1 cellular context compared by ENCODE assay signal in genomic region chr11:111081021-111081511, GRCh38.
TF ChIP-seq lines count a peak whose summit lies in the region.

No MANE protein-coding gene starts in this region.

TF ChIP-seq in HepG2, 621 proteins besides CTCF, POLR2A, EP300 and RAD21:
- no peak for TF ChIP-seq HMGXB3 (CRISPR knock-in tag; IDR thresholded peaks at IDR 0.05; ENCODE audit: borderline replicate concordance)
- no peak for TF ChIP-seq IRF2 (CRISPR knock-in tag; IDR thresholded peaks at IDR 0.05)
- TF ChIP-seq E2F5 (CRISPR knock-in tag; conservative IDR thresholded peaks at IDR 0.05) = no peak
- TF ChIP-seq ASH2L (IDR thresholded peaks at IDR 0.05; ENCODE audit: insufficient read length, low read depth, low read length) = no peak
- TF ChIP-seq SNRNP70 (IDR thresholded peaks at IDR 0.05; ENCODE audit: low read depth, low read length) = no peak
- TF ChIP-seq GTF2F1 (IDR thresholded peaks at IDR 0.05; ENCODE audit: low read length) = no peak
- TF ChIP-seq ZNF552 (CRISPR knock-in tag; IDR thresholded peaks at IDR 0.05; ENCODE audit: borderline replicate concordance) = no peak
- TF ChIP-seq HMGA1 (CRISPR knock-in tag; conservative IDR thresholded peaks at IDR 0.05) = no peak
